21 cellular contexts compared by ENCODE assay signal in the genomic region with DNA sequence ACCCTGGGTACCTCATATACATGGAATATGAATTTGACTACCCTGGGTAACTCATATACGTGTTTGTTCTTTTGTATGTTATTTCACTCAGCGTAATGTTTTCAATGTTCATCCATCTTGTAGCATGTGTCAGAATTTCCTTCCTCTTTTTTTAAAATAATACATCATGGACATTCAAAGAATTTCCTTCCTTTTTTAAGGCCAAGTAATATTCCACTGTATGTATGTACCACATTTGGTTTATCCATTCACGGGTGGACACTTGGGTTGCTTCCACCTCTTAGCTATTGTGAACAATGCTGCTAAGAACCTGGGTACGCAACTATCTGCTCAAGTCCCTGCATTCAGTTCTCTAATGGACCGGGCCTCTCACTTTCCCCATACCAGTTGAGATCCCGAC. TPM values are rescaled to one million over a fixed set of nuclear protein-coding genes. Genes with fewer than 3 reads are reported as not detected.
"Had no signal": no experiment of that assay in that cellular context is flagged by ENCODE, and none has a peak within 500 bp of the region (broad histone marks: within the 10 kb centered on the region; RNA-seq: fewer than 3 reads in every experiment).

No MANE protein-coding gene starts in this region.

- H3K27me3 ChIP-seq: MG63 had no signal

- H3K4me1 ChIP-seq: SJSA1 had no signal

- FAIRE-seq: RCC 7860 had no signal

- DNase-seq: Karpas-422, KG1, MG63, NCI-H1092, NCI-H1105 treated with DMSO at 0.1 percent for 48 hours, NCI-H1417 treated with DMSO at 0.1 percent for 48 hours, NCI-H187, NCI-H2029, NCI-H2081 treated with DMSO at 0.1 percent for 48 hours, NCI-H2171, NCI-H226, NCI-H446, NCI-H510A, NCI-H524 treated with DMSO at 0.1 percent for 48 hours, NCI-H774, RPMI8226, SIG-M5 had no signal

- H3K9me3 ChIP-seq: SJSA1 had no signal

- H3K27ac ChIP-seq: SJSA1, SK-N-MC had no signal

- H3K4me3 ChIP-seq: MG63, SJSA1, SK-N-MC had no signal

- H3K36me3 ChIP-seq: MG63, SJSA1 had no signal

RNA-seq across cellular contexts. Expression of gene FAM178B, which starts 40.3 kb away (rescaled TPM):
- total RNA-seq: HT-29, SJSA1 had no signal
